9 cellular contexts compared by ENCODE assay signal in genomic region chr2:98761267-98761781, GRCh38. TPM values are rescaled to one million over a fixed set of nuclear protein-coding genes. Genes with fewer than 3 reads are reported as not detected.
DNase-seq lines count a peak whose midpoint lies in the region; ATAC-seq and TF ChIP-seq lines count a peak whose summit lies in the region.
"Had no signal": no experiment of that assay in that cellular context is flagged by ENCODE, and none has a peak within 500 bp of the region (broad histone marks: within the 10 kb centered on the region; RNA-seq: fewer than 3 reads in every experiment).

No MANE protein-coding gene starts in this region.

- no peak for TF ChIP-seq EP300 in sigmoid colon (IDR thresholded peaks at IDR 0.05)

- no peaks in the 10 kb centered on the region for H3K79me2 ChIP-seq in PC-3 (ENCODE audit: low read length)
- no peaks in the 10 kb centered on the region for H3K79me2 ChIP-seq in Karpas-422 (ENCODE audit: low read length)

- H3F3A ChIP-seq in PC-3 (ENCODE audit: low read length, unreplicated experiment) = no peaks in the 10 kb centered on the region

- H3K9me3 ChIP-seq in PC-3 (ENCODE audit: low read length) (no peaks in the 10 kb centered on the region), sigmoid colon (no peaks in the 10 kb centered on the region), Karpas-422 (ENCODE audit: low read length) (no peaks in the 10 kb centered on the region)

- H3K4me2 ChIP-seq in PC-3 (ENCODE audit: low read length) = 0 out of 2 replicates have a peak overlapping the region, but pooled peaks have one; percentile 6
- no peak overlapping the region for H3K4me2 ChIP-seq in Karpas-422 (ENCODE audit: low read depth, low read length, poor library complexity, severe bottlenecking)

- H3K27me3 ChIP-seq in PC-3 (ENCODE audit: low read length) (no peaks in the 10 kb centered on the region), sigmoid colon (no peaks in the 10 kb centered on the region), Karpas-422 (ENCODE audit: low read length) (no peaks in the 10 kb centered on the region; the same call in 1 of the 2 replicates)

- H3K27ac Mint-ChIP-seq in activated T-cell treated with anti-CD3 and anti-CD28 coated beads, Interleukin-2, amount 50 U/mL, for 24 hours = peak overlapping the region; percentile 63
- H3K27ac Mint-ChIP-seq in chondrocyte (ENCODE audit: unreplicated experiment) = no peak overlapping the region

- no peaks in the 10 kb centered on the region for H3K27me3 Mint-ChIP-seq in activated T-cell treated with anti-CD3 and anti-CD28 coated beads, Interleukin-2, amount 50 U/mL, for 24 hours
- H3K27me3 Mint-ChIP-seq in chondrocyte (ENCODE audit: low read depth) = peaks cover 32% of the 10 kb centered on the region

- no peaks in the 10 kb centered on the region for H3K36me3 Mint-ChIP-seq in activated T-cell treated with anti-CD3 and anti-CD28 coated beads, Interleukin-2, amount 50 U/mL, for 24 hours (ENCODE audit: low read depth)
- peaks cover 3% of the 10 kb centered on the region for H3K36me3 Mint-ChIP-seq in chondrocyte (ENCODE audit: low read depth)

- POLR2A ChIA-PET in PC-3 (lab: Charles Lee; ENCODE audit: unreplicated experiment) = no interaction called here

- H3K9me2 ChIP-seq in PC-3 (replicated peaks; ENCODE audit: low read length) = no peaks in the 10 kb centered on the region
- H3K9me2 ChIP-seq in Karpas-422 (replicated peaks; ENCODE audit: insufficient read depth, low read length) = no peaks in the 10 kb centered on the region

- peak; percentile 54 for ATAC-seq in PC-3

- H4K20me1 ChIP-seq in PC-3 (ENCODE audit: low read length) (no peaks in the 10 kb centered on the region), Karpas-422 (ENCODE audit: insufficient read depth, low read depth, low read length) (no peaks in the 10 kb centered on the region)

- peaks cover 70% of the 10 kb centered on the region for H3K4me1 Mint-ChIP-seq in activated T-cell treated with anti-CD3 and anti-CD28 coated beads, Interleukin-2, amount 50 U/mL, for 24 hours (ENCODE audit: low read depth)
- peaks cover 25% of the 10 kb centered on the region for H3K4me1 Mint-ChIP-seq in chondrocyte (ENCODE audit: low read depth)

- TF ChIP-seq POLR2A in sigmoid colon (IDR thresholded peaks at IDR 0.05) = no peak

- CTCF ChIA-PET in PC-3 (lab: Charles Lee) = no interaction called here

- H3K27ac ChIP-seq in PC-3 (ENCODE audit: low read length) (no peak overlapping the region), sigmoid colon (peak overlapping the region in 1 of 4 donors; percentile 9), Karpas-422 (ENCODE audit: low read length) (no peak overlapping the region)

- BruUV-seq in PC-3 (replicated peaks; lab: Mats Ljungman, UMichigan) = no TSS peak

- intact Hi-C loops in PC-3 (cut with micrococcal nuclease) = no loop called here
- intact Hi-C loops in sigmoid colon (cut with DNase I) = no loop called here

- 40 to 60% methylated on average over 9 of the region's 9 CpGs for WGBS in sigmoid colon, 2 donors

- H3K9me3 Mint-ChIP-seq in activated T-cell treated with anti-CD3 and anti-CD28 coated beads, Interleukin-2, amount 50 U/mL, for 24 hours = peaks cover 2% of the 10 kb centered on the region
- H3K9me3 Mint-ChIP-seq in chondrocyte (ENCODE audit: low read depth) = no peaks in the 10 kb centered on the region

- no peak overlapping the region for H3K9ac ChIP-seq in PC-3 (ENCODE audit: low read length)
- H3K9ac ChIP-seq in Karpas-422 (ENCODE audit: low read length) = no peak overlapping the region

- H3K4me3 ChIP-seq in PC-3 (ENCODE audit: low read length) = no peak overlapping the region
- no peak overlapping the region for H3K4me3 ChIP-seq in fibroblast of pulmonary artery (replicated peaks; ENCODE audit: low read depth, low read length)
- H3K4me3 ChIP-seq in sigmoid colon = no peak overlapping the region
- H3K4me3 ChIP-seq in Karpas-422 (ENCODE audit: low read length) = no peak overlapping the region

- H3K36me3 ChIP-seq in PC-3 (ENCODE audit: low read depth, low read length) (no peaks in the 10 kb centered on the region), sigmoid colon (no peaks in the 10 kb centered on the region), Karpas-422 (ENCODE audit: insufficient read depth, low read length) (no peaks in the 10 kb centered on the region)

- TF ChIP-seq CTCF in PC-3 (conservative IDR thresholded peaks at IDR 0.05; ENCODE audit: low read depth, low read length) (no peak), fibroblast of pulmonary artery (IDR thresholded peaks at IDR 0.05; ENCODE audit: low read length, missing control alignments) (no peak), sigmoid colon (IDR thresholded peaks at IDR 0.05) (no peak), chondrocyte (IDR thresholded peaks at IDR 0.05) (no peak)

- H3K4me3 Mint-ChIP-seq in activated T-cell treated with anti-CD3 and anti-CD28 coated beads, Interleukin-2, amount 50 U/mL, for 24 hours = peak overlapping the region; percentile 16
- no peak overlapping the region for H3K4me3 Mint-ChIP-seq in chondrocyte (ENCODE audit: unreplicated experiment)

- H3K4me1 ChIP-seq in PC-3 (ENCODE audit: insufficient read depth, low read length) = peaks cover 24% of the 10 kb centered on the region
- H3K4me1 ChIP-seq in sigmoid colon = peaks cover 0 to 10% (median 9%) of the 10 kb centered on the region in 4 donors
- peaks cover 56% of the 10 kb centered on the region for H3K4me1 ChIP-seq in Karpas-422 (ENCODE audit: low read length)

- DNase-seq in PC-3 (peak; percentile 85), fibroblast of pulmonary artery (ENCODE audit: low read depth) (peak; percentile 11), sigmoid colon (no peak), chondrocyte (ENCODE audit: low spot score) (no peak), GM19240 (ENCODE audit: insufficient read length, low spot score) (no peak), Karpas-422 (no peak)
- DNase-seq in activated T-cell treated with anti-CD3 and anti-CD28 coated beads, Interleukin-2, amount 50 U/mL, for 24 hours = peak; percentile 81
- peak; percentile 45 to 54 for DNase-seq in stimulated activated CD8-positive, alpha-beta memory T cell treated with anti-CD3 and anti-CD28 coated beads, Interleukin-15, amount 100 ng/mL, for 48 hours (ENCODE audit: low read depth in 2 of 2)
- DNase-seq: SHP77 treated with DMSO at 0.1 percent for 48 hours had no signal

- H2AFZ ChIP-seq in PC-3 (ENCODE audit: low read length) (peak overlapping the region; percentile 11; the same call in 1 of the 2 replicates), Karpas-422 (ENCODE audit: low read length) (no peak overlapping the region)

RNA-seq across cellular contexts. Expression of gene MGAT4A, which starts 30.4 kb away (rescaled TPM):
- total RNA-seq in PC-3 (2014; rRNA removed) (1.7 and 6.1 TPM in 2 replicates), sigmoid colon (10 to 100 TPM in 3 of 4 donors, 1 to 10 TPM in 1; 9.5 to 28.2 (median 16.9) TPM), chondrocyte (1.7 to 2.2 TPM (median 2.1 TPM) in 3 replicates)
- 10 to 100 TPM; 16.8 to 28.2 (median 24.5) TPM for polyA plus RNA-seq in sigmoid colon
- total RNA-seq in Karpas-422 (2014; rRNA removed; shearing (Covaris generic); ENCODE audit: low replicate concordance) = 0.15 and 0.43 TPM in 2 replicates

Comparison
In these comparisons a context has a peak if more than half of its experiments do, and no peak if none do; other contexts are left out.
1. DNase-seq: peak in PC-3 (single experiment), activated T-cell treated with anti-CD3 and anti-CD28 coated beads, Interleukin-2, amount 50 U/mL, for 24 hours (single experiment), fibroblast of pulmonary artery (single experiment) and stimulated activated CD8-positive, alpha-beta memory T cell treated with anti-CD3 and anti-CD28 coated beads, Interleukin-15, amount 100 ng/mL, for 48 hours (2 of 2); none in sigmoid colon (single experiment), chondrocyte (single experiment), GM19240 (single experiment) and Karpas-422 (single experiment).